In the genomic region with DNA sequence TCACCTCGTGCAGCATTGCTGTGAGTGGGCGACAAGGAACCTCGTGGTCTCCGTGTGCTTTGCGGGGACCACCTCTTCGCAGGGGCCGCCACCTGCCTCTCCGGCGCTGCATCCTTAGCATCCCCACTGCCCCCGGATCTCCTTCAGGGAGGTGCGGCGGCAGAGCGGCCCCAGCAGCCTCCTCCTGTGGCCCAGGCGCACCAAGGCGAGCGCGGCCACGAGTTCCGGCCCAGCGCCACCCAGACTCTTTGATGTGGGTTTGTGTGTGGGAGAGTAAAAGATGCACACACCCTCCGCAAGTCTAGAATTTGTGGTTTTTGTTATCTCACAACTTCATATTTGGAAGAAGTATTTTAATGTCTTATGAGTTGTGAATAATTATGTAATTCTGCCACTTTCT, we compare ENCODE assay signal across 10 cellular contexts.
DNase-seq lines count a peak whose midpoint lies in the region; ATAC-seq and TF ChIP-seq lines count a peak whose summit lies in the region.
"Had no signal": no experiment of that assay in that cellular context is flagged by ENCODE, and none has a peak within 500 bp of the region (broad histone marks: within the 10 kb centered on the region; RNA-seq: fewer than 3 reads in every experiment).

No MANE protein-coding gene starts in this region.

- H3K27me3 ChIP-seq in ovary: no peaks in the 10 kb centered on the region

- no peak overlapping the region for H3K4me3 ChIP-seq in ovary
- H3K4me3 ChIP-seq: GM23248 had no signal

- H3K9me3 ChIP-seq in T-helper 17 cell (ENCODE audit: control insufficient read depth, low read length, poor library complexity, severe bottlenecking): no peaks in the 10 kb centered on the region
- no peaks in the 10 kb centered on the region for H3K9me3 ChIP-seq in ovary

- intact Hi-C loops in ovary (cut with DNase I): no loop called here
- intact Hi-C loops in CD14-positive monocyte (cut with micrococcal nuclease): no loop called here

- H3K4me1 Mint-ChIP-seq in T-helper 17 cell (peaks cover 26% of the 10 kb centered on the region), CD14-positive monocyte (no peaks in the 10 kb centered on the region)
- H3K4me1 Mint-ChIP-seq in activated T-cell treated with anti-CD3 and anti-CD28 coated beads, Interleukin-2, amount 50 U/mL, for 72 hours (ENCODE audit: low read depth): peaks cover 28% of the 10 kb centered on the region

- no peak for TF ChIP-seq POLR2A in ovary (IDR thresholded peaks at IDR 0.05)

- no peak overlapping the region for H3K27ac ChIP-seq in ovary
- H3K27ac ChIP-seq: GM23248 had no signal

- peak overlapping the region; percentile 14 for H3K27ac Mint-ChIP-seq in T-helper 17 cell
- H3K27ac Mint-ChIP-seq in activated T-cell treated with anti-CD3 and anti-CD28 coated beads, Interleukin-2, amount 50 U/mL, for 72 hours: peak overlapping the region; percentile 41
- H3K27ac Mint-ChIP-seq in CD14-positive monocyte: no peak overlapping the region

- H3K27me3 Mint-ChIP-seq in T-helper 17 cell (peaks cover 40% of the 10 kb centered on the region), CD14-positive monocyte (ENCODE audit: low read depth in 3 of 3) (peaks cover 4 to 14% (median 13%) of the 10 kb centered on the region in 3 donors)
- peaks cover 87% of the 10 kb centered on the region for H3K27me3 Mint-ChIP-seq in activated T-cell treated with anti-CD3 and anti-CD28 coated beads, Interleukin-2, amount 50 U/mL, for 72 hours (ENCODE audit: low read depth)

- DNase-seq in T-helper 17 cell: peak in 2 of 3 donors; percentile 39 to 46
- DNase-seq in activated T-cell treated with anti-CD3 and anti-CD28 coated beads, Interleukin-2, amount 50 U/mL, for 72 hours: peak; percentile 66 to 70
- DNase-seq in ovary: peak in 3 of 5 donors; percentile 47 to 66 (median 48)
- peak; percentile 14 to 72 (median 44) for DNase-seq in stimulated activated naive CD4-positive, alpha-beta T cell (lab: John Stamatoyannopoulos, UW)
- DNase-seq in NCI-H2196 (lab: John Stamatoyannopoulos, UW; ENCODE audit: unreplicated experiment): no peak
- DNase-seq in CD14-positive monocyte (ENCODE audit: low spot score): no peak
- DNase-seq: amniotic stem cell, GM23248, mesendoderm had no signal

- TF ChIP-seq EP300 in ovary (IDR thresholded peaks at IDR 0.05): no peak

- H3K36me3 ChIP-seq in ovary: no peaks in the 10 kb centered on the region

- H3K9me3 Mint-ChIP-seq in activated T-cell treated with anti-CD3 and anti-CD28 coated beads, Interleukin-2, amount 50 U/mL, for 72 hours: no peaks in the 10 kb centered on the region
- H3K9me3 Mint-ChIP-seq in CD14-positive monocyte: peaks cover 0 to 3% (median 0%) of the 10 kb centered on the region in 7 donors

- no peak for TF ChIP-seq CTCF in ovary (IDR thresholded peaks at IDR 0.05)
- no peak for TF ChIP-seq CTCF in CD14-positive monocyte (IDR thresholded peaks at IDR 0.05)

- ATAC-seq in T-helper 17 cell: peak; percentile 98
- peak; percentile 84 to 95 for ATAC-seq in activated T-cell treated with anti-CD3 and anti-CD28 coated beads, Interleukin-2, amount 50 U/mL, for 72 hours (replicated peaks in 1 of 2)
- no peak for ATAC-seq in GM18511 (IDR thresholded peaks at IDR 0.05; ENCODE audit: unreplicated experiment)

- 22 to 38% (median 24%) methylated on average over 21 of the region's 21 CpGs for WGBS in ovary, 3 donors

- H3K4me1 ChIP-seq in ovary (ENCODE audit: insufficient read depth): peaks cover 12% of the 10 kb centered on the region

- H3K4me3 Mint-ChIP-seq in T-helper 17 cell (peak overlapping the region; percentile 84), CD14-positive monocyte (no peak overlapping the region)
- H3K4me3 Mint-ChIP-seq in activated T-cell treated with anti-CD3 and anti-CD28 coated beads, Interleukin-2, amount 50 U/mL, for 72 hours: peak overlapping the region; percentile 27 to 46

- H3K36me3 Mint-ChIP-seq in T-helper 17 cell (ENCODE audit: low read depth) (no peaks in the 10 kb centered on the region), CD14-positive monocyte (no peaks in the 10 kb centered on the region)
- no peaks in the 10 kb centered on the region for H3K36me3 Mint-ChIP-seq in activated T-cell treated with anti-CD3 and anti-CD28 coated beads, Interleukin-2, amount 50 U/mL, for 72 hours (ENCODE audit: insufficient read depth in 2 of 2)

Comparison
In these comparisons a context has a peak if more than half of its experiments do, and no peak if none do; other contexts are left out.
1. DNase-seq: peak in T-helper 17 cell (2 of 3), activated T-cell treated with anti-CD3 and anti-CD28 coated beads, Interleukin-2, amount 50 U/mL, for 72 hours (2 of 2), ovary (3 of 5) and stimulated activated naive CD4-positive, alpha-beta T cell (6 of 6); none in NCI-H2196 (single experiment) and CD14-positive monocyte (single experiment).
2. H3K27ac Mint-ChIP-seq: peak in T-helper 17 cell (single experiment) and activated T-cell treated with anti-CD3 and anti-CD28 coated beads, Interleukin-2, amount 50 U/mL, for 72 hours (single experiment); none in CD14-positive monocyte (0 of 7).
3. H3K4me3 Mint-ChIP-seq: peak in T-helper 17 cell (single experiment) and activated T-cell treated with anti-CD3 and anti-CD28 coated beads, Interleukin-2, amount 50 U/mL, for 72 hours (2 of 2); none in CD14-positive monocyte (0 of 2).